Comparison of ENCODE assay signal across 20 cellular contexts in the genomic region with DNA sequence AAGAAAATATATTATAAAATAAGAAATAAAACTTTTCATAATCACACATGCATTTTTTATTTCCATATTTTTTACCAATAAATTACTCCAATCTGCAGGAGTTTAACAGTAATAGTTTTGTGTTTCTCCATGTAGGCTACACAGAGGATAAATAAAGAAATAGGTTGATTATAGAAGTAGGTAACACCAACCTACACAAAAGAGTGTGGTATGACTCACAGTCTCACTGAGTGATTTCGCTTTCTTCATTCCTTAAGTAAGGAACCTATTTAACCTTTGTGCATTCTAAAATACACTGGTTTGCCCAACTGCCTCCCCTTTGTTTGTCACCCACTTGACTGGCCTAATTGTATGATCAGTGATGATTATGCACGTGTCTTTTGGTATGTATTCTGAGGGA.
"Had no signal": no experiment of that assay in that cellular context is flagged by ENCODE, and none has a peak within 500 bp of the region (broad histone marks: within the 10 kb centered on the region; RNA-seq: fewer than 3 reads in every experiment).

No MANE protein-coding gene starts in this region.

- H3K4me3 ChIP-seq: breast epithelium, colonic mucosa, heart left ventricle, spleen, thoracic aorta, upper lobe of left lung had no signal

- H3K4me3 Mint-ChIP-seq: activated CD4-positive, alpha-beta memory T cell treated with anti-CD3 and anti-CD28 coated beads for 36 hours; activated naive CD8-positive, alpha-beta T cell treated with anti-CD3 and anti-CD28 coated beads for 36 hours; natural killer cell had no signal

- H3K27ac Mint-ChIP-seq: activated CD4-positive, alpha-beta memory T cell treated with anti-CD3 and anti-CD28 coated beads for 36 hours; activated naive CD8-positive, alpha-beta T cell treated with anti-CD3 and anti-CD28 coated beads for 36 hours; natural killer cell; progenitor cell of endocrine pancreas had no signal

- H3K9me3 ChIP-seq: colonic mucosa, thoracic aorta, upper lobe of left lung had no signal

- ATAC-seq: heart left ventricle, left ventricle myocardium superior, natural killer cell had no signal

- H3K27me3 ChIP-seq: breast epithelium, colonic mucosa, heart left ventricle, spleen, upper lobe of left lung had no signal

- H3K27ac ChIP-seq: breast epithelium, colonic mucosa, epithelial cell of prostate, spleen, thoracic aorta, upper lobe of left lung had no signal

- H3K36me3 Mint-ChIP-seq: activated CD4-positive, alpha-beta memory T cell treated with anti-CD3 and anti-CD28 coated beads for 36 hours; activated naive CD8-positive, alpha-beta T cell treated with anti-CD3 and anti-CD28 coated beads for 36 hours had no signal

- H3K9me3 Mint-ChIP-seq: activated CD4-positive, alpha-beta memory T cell treated with anti-CD3 and anti-CD28 coated beads for 36 hours had no signal

- H3K27me3 Mint-ChIP-seq: activated CD4-positive, alpha-beta memory T cell treated with anti-CD3 and anti-CD28 coated beads for 36 hours; activated naive CD8-positive, alpha-beta T cell treated with anti-CD3 and anti-CD28 coated beads for 36 hours; progenitor cell of endocrine pancreas had no signal

- DNase-seq: activated CD4-positive, alpha-beta memory T cell treated with anti-CD3 and anti-CD28 coated beads for 36 hours; activated CD4-positive, alpha-beta T cell treated with anti-CD3 and anti-CD28 coated beads for 48 hours; activated naive CD4-positive, alpha-beta T cell treated with Interleukin-2 at 50 U/mL for 16 hours; activated naive CD8-positive, alpha-beta T cell treated with anti-CD3 and anti-CD28 coated beads for 36 hours; activated T-cell treated with anti-CD3 and anti-CD28 coated beads, Interleukin-2, amount 50 U/mL, for 48 hours; amniotic stem cell; colonic mucosa; heart left ventricle; left ventricle myocardium superior; mammary epithelial cell; midbrain; natural killer cell; spleen; stimulated activated CD4-positive, alpha-beta T cell treated with anti-CD3 and anti-CD28 coated beads, Interleukin-4, amount 100 ng/mL, for 24 hours; stimulated activated naive CD4-positive, alpha-beta T cell treated with Interleukin-2 at 50 U/mL for 16 hours; upper lobe of left lung had no signal

- H3K4me1 Mint-ChIP-seq: activated naive CD8-positive, alpha-beta T cell treated with anti-CD3 and anti-CD28 coated beads for 36 hours; natural killer cell had no signal

- H3K4me1 ChIP-seq: breast epithelium, colonic mucosa, heart left ventricle, spleen, upper lobe of left lung had no signal

- H3K36me3 ChIP-seq: breast epithelium, colonic mucosa, heart left ventricle, spleen, thoracic aorta, upper lobe of left lung had no signal
